6 cellular contexts compared by ENCODE assay signal in the genomic region with DNA sequence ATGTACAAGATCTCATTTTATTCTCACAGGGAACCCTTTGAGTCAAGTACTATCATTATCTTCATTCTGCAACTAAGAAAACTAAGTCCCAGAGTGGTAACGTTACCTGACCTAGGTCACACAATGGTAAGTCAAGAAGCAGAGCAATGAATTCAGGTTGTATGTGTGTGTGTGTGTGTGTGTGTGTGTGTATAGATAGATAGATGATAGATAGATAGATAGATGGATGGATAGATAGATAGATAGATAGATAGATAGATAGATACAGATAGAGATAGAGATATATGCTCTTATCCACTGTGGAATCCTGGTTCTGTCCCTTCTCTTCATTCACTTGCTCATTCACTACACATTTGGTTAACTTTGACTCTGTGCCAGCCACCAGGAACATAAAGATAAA.
"Had no signal": no experiment of that assay in that cellular context is flagged by ENCODE, and none has a peak within 500 bp of the region (broad histone marks: within the 10 kb centered on the region; RNA-seq: fewer than 3 reads in every experiment).

No MANE protein-coding gene starts in this region.

- FAIRE-seq: HepG2, HTR-8/SVneo had no signal

- ATAC-seq: HepG2 had no signal

- H3K27ac ChIP-seq: HL-60 had no signal

- DNase-seq: IMR-90, KBM-7, KG1 had no signal
